Comparison of ENCODE assay signal across 30 cellular contexts in the genomic region with DNA sequence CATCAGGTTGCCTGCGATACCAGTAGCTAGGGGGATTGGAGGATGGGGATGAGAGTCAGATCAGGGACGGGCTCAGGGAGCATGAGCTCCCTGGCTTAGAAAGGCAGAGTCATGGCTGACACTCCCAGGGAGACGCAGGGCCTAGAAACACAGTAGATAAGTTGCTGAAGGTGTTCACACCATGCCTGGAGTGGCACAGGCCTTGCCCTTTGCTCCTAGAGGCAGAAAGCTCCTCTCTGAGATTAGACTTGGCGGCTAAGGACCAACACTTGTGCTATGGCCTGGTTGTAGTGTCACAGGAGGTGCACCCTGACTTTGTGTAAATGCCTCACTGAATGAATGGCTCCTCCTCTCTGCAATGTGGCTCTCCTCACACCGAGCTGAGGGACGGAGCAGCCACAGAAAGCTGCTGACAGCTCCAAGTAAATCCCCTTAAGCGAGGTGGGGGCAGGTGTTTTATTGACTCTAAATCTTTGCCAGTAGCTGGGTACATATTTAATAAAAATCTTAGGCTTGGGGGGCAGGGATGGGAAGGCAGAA. TPM values are rescaled to one million over a fixed set of nuclear protein-coding genes. Genes with fewer than 3 reads are reported as not detected.
A peak's percentile ranks its signal among the peaks of the same experiment; 100 is the strongest.
DNase-seq lines count a peak whose midpoint lies in the region; ATAC-seq, FAIRE-seq and TF ChIP-seq lines count a peak whose summit lies in the region.
"Had no signal": no experiment of that assay in that cellular context is flagged by ENCODE, and none has a peak within 500 bp of the region (broad histone marks: within the 10 kb centered on the region; RNA-seq: fewer than 3 reads in every experiment).

No MANE protein-coding gene starts in this region.

- TF ChIP-seq CTCF in WTC11 (IDR thresholded peaks at IDR 0.05) = no peak

- H3K4me3 ChIP-seq in small intestine (ENCODE audit: low read depth in 1 of 2, low read length in 2 of 2) = no peak overlapping the region
- H3K4me3 ChIP-seq: K562, PC-9 had no signal

- no peak for FAIRE-seq in small intestine (lab: Jason Lieb, UNC)
- FAIRE-seq: GM12891, HepG2, K562 had no signal

- whole genome bisulfite sequencing in small intestine, 3 donors = 29 to 60% (median 47%) methylated on average over 7 of the region's 7 CpGs

- H3K9me3 ChIP-seq in small intestine (ENCODE audit: control insufficient read depth, low read depth) = no peaks in the 10 kb centered on the region
- H3K9me3 ChIP-seq: Caco-2 had no signal

- H3K27me3 Mint-ChIP-seq in WTC11 (ENCODE audit: low read depth) = no peaks in the 10 kb centered on the region

- CTCF ChIA-PET in WTC11 (lab: Charles Lee) = interaction anchor here (1.2 to 1.3 kb wide), 3 partner anchors 11 to 68 kb away, joined by 3 to 4 read pairs (median 3); no protein-coding TSS in a partner anchor

- no peaks in the 10 kb centered on the region for H3K36me3 Mint-ChIP-seq in WTC11
- H3K36me3 Mint-ChIP-seq: CD8-positive, alpha-beta T cell had no signal

- H3K27me3 ChIP-seq in small intestine (ENCODE audit: control insufficient read depth in 2 of 2, insufficient read depth in 2 of 2, low read length in 2 of 2) = no peaks in the 10 kb centered on the region

- peaks cover 0 to 3% of the 10 kb centered on the region in 2 donors for H3K4me1 ChIP-seq in small intestine (ENCODE audit: control insufficient read depth in 2 of 2, insufficient read depth in 1 of 2, low read depth in 1 of 2, low read length in 1 of 2)
- H3K4me1 ChIP-seq: Caco-2 had no signal

- POLR2A ChIA-PET in WTC11 (lab: Charles Lee) = no interaction called here

- ATAC-seq in WTC11 (peak; percentile 46), left ventricle myocardium superior (peak; percentile 66), HG02798 (IDR thresholded peaks at IDR 0.05; ENCODE audit: poor library complexity, unreplicated experiment) (no peak), HG03039 (IDR thresholded peaks at IDR 0.05; ENCODE audit: unreplicated experiment) (no peak)
- ATAC-seq: CD8-positive, alpha-beta T cell; HepG2; K562 had no signal

- no peak overlapping the region for H3K27ac Mint-ChIP-seq in WTC11
- H3K27ac Mint-ChIP-seq: CD8-positive, alpha-beta T cell had no signal

- DNase-seq in NCI-H82 (lab: John Stamatoyannopoulos, UW) = peak; percentile 93
- no peak for DNase-seq in WTC11 (ENCODE audit: low spot score)
- DNase-seq in left ventricle myocardium superior = no peak
- DNase-seq in small intestine = peak; percentile 84
- no peak for DNase-seq in cerebellar nuclear complex (lab: John Stamatoyannopoulos, UW)
- DNase-seq: C1 segment of cervical spinal cord; Caco-2; DMS79 treated with DMSO at 0.1 percent for 48 hours; GF-D8; GOT3; HCEC 1CT; MV-4-11; NCI-H1105; NCI-H1436 treated with DMSO at 0.1 percent for 48 hours; NCI-H187 treated with DMSO at 0.1 percent for 48 hours; NCI-H2171 treated with DMSO at 0.1 percent for 48 hours; NCI-H345; NCI-H748 treated with DMSO at 0.1 percent for 48 hours; NK-92 treated with Interleukin-12 subunit alpha and Interleukin-12 subunit beta, amount 100 ng/mL, for 24 hours; PC-9; SHP77 had no signal

- H3K4me3 Mint-ChIP-seq in WTC11 = no peak overlapping the region
- H3K4me3 Mint-ChIP-seq: CD8-positive, alpha-beta T cell had no signal

- intact Hi-C loops in left ventricle myocardium superior (cut with micrococcal nuclease) = loop anchor here (5.0 kb wide), 1 partner anchor 81 kb away; no protein-coding TSS in a partner anchor

- H3K4me1 Mint-ChIP-seq in WTC11 = no peaks in the 10 kb centered on the region

- H3K9me3 Mint-ChIP-seq in WTC11 = peaks cover 18% of the 10 kb centered on the region

- no peaks in the 10 kb centered on the region for H3K36me3 ChIP-seq in small intestine (ENCODE audit: control insufficient read depth in 2 of 2, insufficient read depth in 2 of 2, low read length in 2 of 2)

- H3K27ac ChIP-seq in small intestine (ENCODE audit: low read depth in 1 of 2, low read length in 1 of 2) = no peak overlapping the region
- H3K27ac ChIP-seq: PC-9 had no signal

TF ChIP-seq in WTC11, 78 proteins besides CTCF, POLR2A, EP300 and RAD21 (continues in another document):
- no peak for TF ChIP-seq SOX15 (CRISPR knock-in tag; IDR thresholded peaks at IDR 0.05)
- TF ChIP-seq, protein P1, sequence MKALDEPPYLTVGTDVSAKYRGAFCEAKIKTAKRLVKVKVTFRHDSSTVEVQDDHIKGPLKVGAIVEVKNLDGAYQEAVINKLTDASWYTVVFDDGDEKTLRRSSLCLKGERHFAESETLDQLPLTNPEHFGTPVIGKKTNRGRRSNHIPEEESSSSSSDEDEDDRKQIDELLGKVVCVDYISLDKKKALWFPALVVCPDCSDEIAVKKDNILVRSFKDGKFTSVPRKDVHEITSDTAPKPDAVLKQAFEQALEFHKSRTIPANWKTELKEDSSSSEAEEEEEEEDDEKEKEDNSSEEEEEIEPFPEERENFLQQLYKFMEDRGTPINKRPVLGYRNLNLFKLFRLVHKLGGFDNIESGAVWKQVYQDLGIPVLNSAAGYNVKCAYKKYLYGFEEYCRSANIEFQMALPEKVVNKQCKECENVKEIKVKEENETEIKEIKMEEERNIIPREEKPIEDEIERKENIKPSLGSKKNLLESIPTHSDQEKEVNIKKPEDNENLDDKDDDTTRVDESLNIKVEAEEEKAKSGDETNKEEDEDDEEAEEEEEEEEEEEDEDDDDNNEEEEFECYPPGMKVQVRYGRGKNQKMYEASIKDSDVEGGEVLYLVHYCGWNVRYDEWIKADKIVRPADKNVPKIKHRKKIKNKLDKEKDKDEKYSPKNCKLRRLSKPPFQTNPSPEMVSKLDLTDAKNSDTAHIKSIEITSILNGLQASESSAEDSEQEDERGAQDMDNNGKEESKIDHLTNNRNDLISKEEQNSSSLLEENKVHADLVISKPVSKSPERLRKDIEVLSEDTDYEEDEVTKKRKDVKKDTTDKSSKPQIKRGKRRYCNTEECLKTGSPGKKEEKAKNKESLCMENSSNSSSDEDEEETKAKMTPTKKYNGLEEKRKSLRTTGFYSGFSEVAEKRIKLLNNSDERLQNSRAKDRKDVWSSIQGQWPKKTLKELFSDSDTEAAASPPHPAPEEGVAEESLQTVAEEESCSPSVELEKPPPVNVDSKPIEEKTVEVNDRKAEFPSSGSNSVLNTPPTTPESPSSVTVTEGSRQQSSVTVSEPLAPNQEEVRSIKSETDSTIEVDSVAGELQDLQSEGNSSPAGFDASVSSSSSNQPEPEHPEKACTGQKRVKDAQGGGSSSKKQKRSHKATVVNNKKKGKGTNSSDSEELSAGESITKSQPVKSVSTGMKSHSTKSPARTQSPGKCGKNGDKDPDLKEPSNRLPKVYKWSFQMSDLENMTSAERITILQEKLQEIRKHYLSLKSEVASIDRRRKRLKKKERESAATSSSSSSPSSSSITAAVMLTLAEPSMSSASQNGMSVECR (CRISPR knock-in tag; IDR thresholded peaks at IDR 0.05; ENCODE audit: borderline replicate concordance) = no peak
- no peak for TF ChIP-seq GABPB1 (CRISPR knock-in tag; IDR thresholded peaks at IDR 0.05)
- no peak for TF ChIP-seq RELA (CRISPR knock-in tag; IDR thresholded peaks at IDR 0.05; ENCODE audit: borderline replicate concordance)
- TF ChIP-seq, protein P2, sequence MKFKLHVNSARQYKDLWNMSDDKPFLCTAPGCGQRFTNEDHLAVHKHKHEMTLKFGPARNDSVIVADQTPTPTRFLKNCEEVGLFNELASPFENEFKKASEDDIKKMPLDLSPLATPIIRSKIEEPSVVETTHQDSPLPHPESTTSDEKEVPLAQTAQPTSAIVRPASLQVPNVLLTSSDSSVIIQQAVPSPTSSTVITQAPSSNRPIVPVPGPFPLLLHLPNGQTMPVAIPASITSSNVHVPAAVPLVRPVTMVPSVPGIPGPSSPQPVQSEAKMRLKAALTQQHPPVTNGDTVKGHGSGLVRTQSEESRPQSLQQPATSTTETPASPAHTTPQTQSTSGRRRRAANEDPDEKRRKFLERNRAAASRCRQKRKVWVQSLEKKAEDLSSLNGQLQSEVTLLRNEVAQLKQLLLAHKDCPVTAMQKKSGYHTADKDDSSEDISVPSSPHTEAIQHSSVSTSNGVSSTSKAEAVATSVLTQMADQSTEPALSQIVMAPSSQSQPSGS (CRISPR knock-in tag; IDR thresholded peaks at IDR 0.05; ENCODE audit: borderline replicate concordance, low read depth) = no peak
- no peak for TF ChIP-seq HMGA2 (CRISPR knock-in tag; IDR thresholded peaks at IDR 0.05)
- TF ChIP-seq, protein P3, sequence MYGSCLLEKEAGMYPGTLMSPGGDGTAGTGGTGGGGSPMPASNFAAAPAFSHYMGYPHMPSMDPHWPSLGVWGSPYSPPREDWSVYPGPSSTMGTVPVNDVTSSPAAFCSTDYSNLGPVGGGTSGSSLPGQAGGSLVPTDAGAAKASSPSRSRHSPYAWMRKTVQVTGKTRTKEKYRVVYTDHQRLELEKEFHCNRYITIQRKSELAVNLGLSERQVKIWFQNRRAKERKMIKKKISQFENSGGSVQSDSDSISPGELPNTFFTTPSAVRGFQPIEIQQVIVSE (CRISPR knock-in tag; IDR thresholded peaks at IDR 0.05; ENCODE audit: borderline replicate concordance) = no peak
- TF ChIP-seq EMX1 (CRISPR knock-in tag; IDR thresholded peaks at IDR 0.05) = no peak
- TF ChIP-seq ELF4 (CRISPR knock-in tag; IDR thresholded peaks at IDR 0.05; ENCODE audit: low read depth) = no peak
- no peak for TF ChIP-seq GTF2I (CRISPR knock-in tag; conservative IDR thresholded peaks at IDR 0.05)
- TF ChIP-seq, protein P4, sequence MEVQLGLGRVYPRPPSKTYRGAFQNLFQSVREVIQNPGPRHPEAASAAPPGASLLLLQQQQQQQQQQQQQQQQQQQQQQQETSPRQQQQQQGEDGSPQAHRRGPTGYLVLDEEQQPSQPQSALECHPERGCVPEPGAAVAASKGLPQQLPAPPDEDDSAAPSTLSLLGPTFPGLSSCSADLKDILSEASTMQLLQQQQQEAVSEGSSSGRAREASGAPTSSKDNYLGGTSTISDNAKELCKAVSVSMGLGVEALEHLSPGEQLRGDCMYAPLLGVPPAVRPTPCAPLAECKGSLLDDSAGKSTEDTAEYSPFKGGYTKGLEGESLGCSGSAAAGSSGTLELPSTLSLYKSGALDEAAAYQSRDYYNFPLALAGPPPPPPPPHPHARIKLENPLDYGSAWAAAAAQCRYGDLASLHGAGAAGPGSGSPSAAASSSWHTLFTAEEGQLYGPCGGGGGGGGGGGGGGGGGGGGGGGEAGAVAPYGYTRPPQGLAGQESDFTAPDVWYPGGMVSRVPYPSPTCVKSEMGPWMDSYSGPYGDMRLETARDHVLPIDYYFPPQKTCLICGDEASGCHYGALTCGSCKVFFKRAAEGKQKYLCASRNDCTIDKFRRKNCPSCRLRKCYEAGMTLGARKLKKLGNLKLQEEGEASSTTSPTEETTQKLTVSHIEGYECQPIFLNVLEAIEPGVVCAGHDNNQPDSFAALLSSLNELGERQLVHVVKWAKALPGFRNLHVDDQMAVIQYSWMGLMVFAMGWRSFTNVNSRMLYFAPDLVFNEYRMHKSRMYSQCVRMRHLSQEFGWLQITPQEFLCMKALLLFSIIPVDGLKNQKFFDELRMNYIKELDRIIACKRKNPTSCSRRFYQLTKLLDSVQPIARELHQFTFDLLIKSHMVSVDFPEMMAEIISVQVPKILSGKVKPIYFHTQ (CRISPR knock-in tag; IDR thresholded peaks at IDR 0.05) = no peak
- TF ChIP-seq MXD4 (CRISPR knock-in tag; IDR thresholded peaks at IDR 0.05; ENCODE audit: borderline replicate concordance) = no peak

RNA-seq across cellular contexts. Expression of a gene that starts 55.1 kb away (rescaled TPM):
- total RNA-seq in WTC11 (2021) (0.09 to 0.31 TPM (median 0.11 TPM) in 3 replicates), left ventricle myocardium superior (not detected)
- polyA plus RNA-seq in small intestine = under 1 TPM in 1 of 3 donors, not detected in 2; 0.01 TPM
- total RNA-seq: Caco-2, HepG2, K562, LHCN-M2, MCF 10A, PC-9, RPMI7951 had no signal
- polyA plus RNA-seq: HepG2, K562 had no signal

Comparison
In these comparisons a context has a peak if more than half of its experiments do, and no peak if none do; other contexts are left out.
1. DNase-seq: peak in NCI-H82 (single experiment) and small intestine (single experiment); none in WTC11 (single experiment), left ventricle myocardium superior (single experiment) and cerebellar nuclear complex (0 of 2).
2. ATAC-seq: peak in WTC11 (single experiment) and left ventricle myocardium superior (single experiment); none in HG02798 (single experiment) and HG03039 (single experiment).